ENCODE assay signal across 9 cellular contexts in the genomic region with DNA sequence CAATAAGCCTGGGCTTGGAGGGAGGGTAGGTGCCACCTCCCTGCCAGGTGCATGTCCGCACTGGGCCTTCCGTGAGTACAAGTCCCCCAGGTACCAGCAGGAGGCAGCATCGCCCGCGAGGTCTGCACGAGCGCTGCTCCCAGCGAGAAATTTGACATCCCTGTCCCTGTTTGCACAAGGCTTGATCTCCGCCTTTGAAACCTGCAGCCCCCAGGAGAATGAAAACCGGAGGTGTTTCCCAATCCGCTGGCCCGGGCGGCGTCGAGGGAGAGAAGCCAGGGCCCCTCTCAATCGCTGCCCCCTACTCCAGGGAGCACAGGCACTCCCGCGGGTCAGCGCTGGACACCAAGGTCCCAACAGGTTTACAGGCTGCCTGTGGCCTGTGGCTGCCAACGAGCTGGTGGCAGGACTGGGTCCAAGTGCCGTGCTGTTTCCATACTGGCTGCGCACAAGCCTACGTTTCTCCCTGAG. TPM values are rescaled to one million over a fixed set of nuclear protein-coding genes. Genes with fewer than 3 reads are reported as not detected.
DNase-seq lines count a peak whose midpoint lies in the region; ATAC-seq, FAIRE-seq and TF ChIP-seq lines count a peak whose summit lies in the region.
"Had no signal": no experiment of that assay in that cellular context is flagged by ENCODE, and none has a peak within 500 bp of the region (broad histone marks: within the 10 kb centered on the region; RNA-seq: fewer than 3 reads in every experiment).

No MANE protein-coding gene starts in this region.

- peaks cover 14% of the 10 kb centered on the region for H3K27me3 ChIP-seq in NT2/D1 (ENCODE audit: insufficient read depth, insufficient read length)
- H3K27me3 ChIP-seq in heart right ventricle, result peaks cover 0 to 24% (median 0%) of the 10 kb centered on the region in 7 donors
- no peaks in the 10 kb centered on the region for H3K27me3 ChIP-seq in small intestine (ENCODE audit: control insufficient read depth in 2 of 2, insufficient read depth in 2 of 2, low read length in 2 of 2)

- no peak for FAIRE-seq in small intestine (lab: Jason Lieb, UNC)

- H3K4me3 ChIP-seq in NT2/D1 (ENCODE audit: insufficient read length, low read depth), result peak overlapping the region; percentile 75
- H3K4me3 ChIP-seq in heart right ventricle, result peak overlapping the region; percentile 22 to 80 (median 62)
- H3K4me3 ChIP-seq in small intestine (ENCODE audit: low read depth in 1 of 2, low read length in 2 of 2), result peak overlapping the region; percentile 57 to 58

- H3K36me3 ChIP-seq in NT2/D1 (ENCODE audit: insufficient read depth, insufficient read length, low read length), result peaks cover 7% of the 10 kb centered on the region
- peaks cover 0 to 16% (median 7%) of the 10 kb centered on the region in 9 donors for H3K36me3 ChIP-seq in heart right ventricle
- no peaks in the 10 kb centered on the region for H3K36me3 ChIP-seq in small intestine (ENCODE audit: control insufficient read depth in 2 of 2, insufficient read depth in 2 of 2, low read length in 2 of 2)

- H3K27ac ChIP-seq in heart right ventricle, result peak overlapping the region in 2 of 10 donors; percentile 65 to 88
- H3K27ac ChIP-seq in small intestine (ENCODE audit: low read depth in 1 of 2, low read length in 1 of 2), result no peak overlapping the region
- H3K27ac ChIP-seq: SJSA1 had no signal

- peak overlapping the region; percentile 82 for H3K9ac ChIP-seq in NT2/D1 (ENCODE audit: insufficient read length, low read depth)

- H3K9me3 ChIP-seq in NT2/D1 (ENCODE audit: insufficient read depth, low read length), result no peaks in the 10 kb centered on the region
- no peaks in the 10 kb centered on the region for H3K9me3 ChIP-seq in heart right ventricle
- H3K9me3 ChIP-seq in small intestine (ENCODE audit: control insufficient read depth, low read depth), result no peaks in the 10 kb centered on the region
- H3K9me3 ChIP-seq: SJSA1 had no signal

- WGBS in heart right ventricle, 2 donors, result 2 to 4% methylated on average over 23 of the region's 23 CpGs
- 2 to 5% (median 3%) methylated on average over 22 to 23 of the region's 23 CpGs for WGBS in small intestine, 3 donors

- peak; percentile 13 for DNase-seq in COR-L47 (lab: John Stamatoyannopoulos, UW)
- peak; percentile 30 for DNase-seq in HCEC 1CT
- DNase-seq in NT2/D1 (ENCODE audit: low read depth, low spot score), result peak; percentile 82
- peak; percentile 94 for DNase-seq in activated effector memory CD4-positive, alpha-beta T cell treated with anti-CD3 and anti-CD28 coated beads, Interleukin-2, amount 50 U/mL, for 16 hours
- peak in 1 of 2 donors; percentile 63 for DNase-seq in heart right ventricle
- DNase-seq in small intestine, result peak; percentile 38
- DNase-seq in inferior parietal cortex (ENCODE audit: extremely low spot score), result no peak

- peak; percentile 34 to 82 (median 72) for TF ChIP-seq CTCF in heart right ventricle (IDR thresholded peaks at IDR 0.05)

- ATAC-seq in heart right ventricle (peak in 5 of 8 donors; percentile 1 to 41 (median 15)), HG02588 (IDR thresholded peaks at IDR 0.05; ENCODE audit: unreplicated experiment) (no peak)

- peaks cover 39% of the 10 kb centered on the region for H3K4me1 ChIP-seq in NT2/D1 (ENCODE audit: insufficient read depth, insufficient read length)
- H3K4me1 ChIP-seq in heart right ventricle, result peaks cover 24 to 55% (median 44%) of the 10 kb centered on the region in 9 donors
- H3K4me1 ChIP-seq in small intestine (ENCODE audit: control insufficient read depth in 2 of 2, insufficient read depth in 1 of 2, low read depth in 1 of 2, low read length in 1 of 2), result no peaks in the 10 kb centered on the region

- intact Hi-C loops in heart right ventricle (cut with DNase I), result loop anchor here in 2 of 10 donors (10.0 kb wide), 2 partner anchors 240 to 270 kb away; a partner anchor contains a TSS

RNA-seq across cellular contexts. Expression of a gene that starts 1.0 kb away (rescaled TPM):
- total RNA-seq in heart right ventricle, result 10 to 100 TPM in 1 of 10 donors, 1 to 10 TPM in 9; 1.2 to 25.8 (median 3.7) TPM
- 1 to 10 TPM; 3.8 to 7.3 TPM for polyA plus RNA-seq in heart right ventricle
- 1 to 10 TPM in 1 of 3 donors, under 1 TPM in 1, not detected in 1; 0.27 to 7.6 TPM for polyA plus RNA-seq in small intestine

RNA-seq across cellular contexts. Expression of a gene that starts 18.8 kb away (rescaled TPM):
- total RNA-seq in heart right ventricle, result 100 to 1,000 TPM; 359 to 690 (median 511) TPM
- polyA plus RNA-seq in heart right ventricle (100 to 1,000 TPM; 414 to 528 TPM), small intestine (100 to 1,000 TPM in 1 of 3 donors, 1 to 10 TPM in 2; 4.0 to 104 (median 9.7) TPM)
